Comparison of ENCODE assay signal across 29 cellular contexts in genomic region chr1:217211484-217211883, GRCh38.
DNase-seq lines count a peak whose midpoint lies in the region; ATAC-seq and TF ChIP-seq lines count a peak whose summit lies in the region.
"Had no signal": no experiment of that assay in that cellular context is flagged by ENCODE, and none has a peak within 500 bp of the region (broad histone marks: within the 10 kb centered on the region; RNA-seq: fewer than 3 reads in every experiment).

No MANE protein-coding gene starts in this region.

- H3K27me3 ChIP-seq in prostate gland (replicated peaks; ENCODE audit: insufficient read depth) = no peaks in the 10 kb centered on the region
- H3K27me3 ChIP-seq: spleen, thyroid gland had no signal

- no peaks in the 10 kb centered on the region for H3K4me1 ChIP-seq in prostate gland (replicated peaks)
- H3K4me1 ChIP-seq: spleen, thyroid gland had no signal

- no peaks in the 10 kb centered on the region for H3K9me3 ChIP-seq in prostate gland
- H3K9me3 ChIP-seq: SK-N-SH, thyroid gland had no signal

- no peak overlapping the region for H3K27ac ChIP-seq in prostate gland
- H3K27ac ChIP-seq: RWPE1, spleen, thyroid gland, VCaP had no signal

- H3K4me3 ChIP-seq in prostate gland = no peak overlapping the region
- H3K4me3 ChIP-seq: spleen, thyroid gland had no signal

- no peak for TF ChIP-seq CTCF in prostate gland (IDR thresholded peaks at IDR 0.05)

- 44% methylated on average over 3 of the region's 3 CpGs for WGBS in prostate gland

- ATAC-seq in GM18873 (IDR thresholded peaks at IDR 0.05; ENCODE audit: low FRiP score, unreplicated experiment) (peak; percentile 70), HG02642 (IDR thresholded peaks at IDR 0.05; ENCODE audit: poor library complexity, unreplicated experiment) (peak; percentile 62), HG03342 (IDR thresholded peaks at IDR 0.05; ENCODE audit: unreplicated experiment) (peak; percentile 63)
- ATAC-seq: activated T-helper 17 cell treated with anti-CD3 and anti-CD28 coated beads, Interleukin-2, amount 50 U/mL, for 72 hours; left cardiac atrium had no signal

- intact Hi-C loops in prostate gland (cut with DNase I) = no loop called here

- no peak for TF ChIP-seq POLR2A in prostate gland (IDR thresholded peaks at IDR 0.05)

- no peaks in the 10 kb centered on the region for H3K36me3 ChIP-seq in prostate gland
- H3K36me3 ChIP-seq: spleen, thyroid gland had no signal

- no peak for DNase-seq in stimulated activated naive CD4-positive, alpha-beta T cell (lab: John Stamatoyannopoulos, UW)
- no peak for DNase-seq in prostate gland (ENCODE audit: low spot score)
- no peak for DNase-seq in AG08395 (ENCODE audit: low spot score)
- DNase-seq in NCI-H2081 treated with DMSO at 0.1 percent for 48 hours (lab: John Stamatoyannopoulos, UW) = no peak
- DNase-seq: activated CD4-positive, alpha-beta T cell treated with anti-CD3 and anti-CD28 coated beads, Interleukin-2, amount 10 ng/mL, durations not matched to agents 7 days and 5 days; activated naive CD8-positive, alpha-beta T cell treated with anti-CD3 and anti-CD28 coated beads for 36 hours; AML-193; CD8-positive, alpha-beta memory T cell; central memory CD4-positive, alpha-beta T cell; DMS53; GDM1; GOT3; KBM-7; left cardiac atrium; naive B cell; NCI-H526 treated with DMSO at 0.1 percent for 48 hours; occipital lobe; retina; SK-N-SH; spleen; stimulated activated CD4-positive, alpha-beta T cell treated with anti-CD3 and anti-CD28 coated beads, Interleukin-4, amount 100 ng/mL, for 1 hour; stimulated activated naive CD4-positive, alpha-beta T cell treated with Interleukin-2 at 50 U/mL for 16 hours; thyroid gland had no signal
